In genomic region chr20:53592501-53593465, GRCh38 we compare ENCODE assay signal across 8 cellular contexts. TPM values are rescaled to one million over a fixed set of nuclear protein-coding genes. Genes with fewer than 3 reads are reported as not detected.
DNase-seq lines count a peak whose midpoint lies in the region; ATAC-seq and TF ChIP-seq lines count a peak whose summit lies in the region.
"Not testable (repeated sequence)": the region's sequence is repeated elsewhere in the genome, so short reads cannot be mapped to it uniquely, and the experiment has no call there.

No MANE protein-coding gene starts in this region.

- ATAC-seq in GM21619 (IDR thresholded peaks at IDR 0.05; ENCODE audit: unreplicated experiment): peak; percentile 30
- not testable (repeated sequence) for ATAC-seq in T-helper 17 cell
- ATAC-seq in stimulated activated memory B cell treated with anti-CD40 and anti-IgM and Interleukin-4, amounts not matched to agents 10 μg/mL and 1 μg/mL and 100 μg/mL, for 72 hours: peak; percentile 15

- H3K4me3 Mint-ChIP-seq in CD8-positive, alpha-beta memory T cell: peak overlapping the region; percentile 94 to 99 (median 98)
- H3K4me3 Mint-ChIP-seq in T-helper 17 cell: peak overlapping the region; percentile 92
- H3K4me3 Mint-ChIP-seq in activated naive CD8-positive, alpha-beta T cell treated with anti-CD3 and anti-CD28 coated beads for 36 hours: peak overlapping the region; percentile 91
- H3K4me3 Mint-ChIP-seq in stimulated activated memory B cell treated with anti-CD40 and anti-IgM and Interleukin-4, amounts not matched to agents 10 μg/mL and 1 μg/mL and 100 μg/mL, for 72 hours: peak overlapping the region; percentile 80

- peak overlapping the region; percentile 76 for H3K4me3 ChIP-seq in CD8-positive, alpha-beta memory T cell (ENCODE audit: low read length)
- peak overlapping the region; percentile 66 for H3K4me3 ChIP-seq in Jurkat, Clone E6-1 (ENCODE audit: low read length)
- peak overlapping the region; percentile 73 for H3K4me3 ChIP-seq in fibroblast of the aortic adventitia (ENCODE audit: low read depth, low read length)
- H3K4me3 ChIP-seq in mucosa of rectum (ENCODE audit: low read length in 2 of 2): peak overlapping the region; percentile 68 to 73

- H3K9me3 Mint-ChIP-seq in CD8-positive, alpha-beta memory T cell; activated naive CD8-positive, alpha-beta T cell treated with anti-CD3 and anti-CD28 coated beads for 36 hours; stimulated activated memory B cell treated with anti-CD40 and anti-IgM and Interleukin-4, amounts not matched to agents 10 μg/mL and 1 μg/mL and 100 μg/mL, for 72 hours: not testable (repeated sequence)

- not testable (repeated sequence) for TF ChIP-seq CTCF in fibroblast of the aortic adventitia (IDR thresholded peaks at IDR 0.05; ENCODE audit: insufficient read depth, low read length)

- POLR2A ChIA-PET in CD8-positive, alpha-beta memory T cell (lab: Charles Lee): interaction anchor here (0.6 to 3.1 kb wide), 9 partner anchors 10 to 272 kb away, joined by 3 to 21 read pairs (median 6); no protein-coding TSS in a partner anchor

- H3K27me3 Mint-ChIP-seq in CD8-positive, alpha-beta memory T cell; T-helper 17 cell; activated naive CD8-positive, alpha-beta T cell treated with anti-CD3 and anti-CD28 coated beads for 36 hours; stimulated activated memory B cell treated with anti-CD40 and anti-IgM and Interleukin-4, amounts not matched to agents 10 μg/mL and 1 μg/mL and 100 μg/mL, for 72 hours: not testable (repeated sequence)

- H3K36me3 ChIP-seq in CD8-positive, alpha-beta memory T cell (ENCODE audit: insufficient read depth, low read length); mucosa of rectum (ENCODE audit: control insufficient read depth in 2 of 2, insufficient read depth in 2 of 2, low read length in 2 of 2): not testable (repeated sequence)

- not testable (repeated sequence) for H3K27me3 ChIP-seq in CD8-positive, alpha-beta memory T cell (ENCODE audit: insufficient read depth, low read length, poor library complexity, severe bottlenecking); mucosa of rectum (ENCODE audit: control insufficient read depth in 2 of 2, insufficient read depth in 2 of 2, low read length in 2 of 2)

- H3K4me1 Mint-ChIP-seq in CD8-positive, alpha-beta memory T cell: peaks cover 43 to 67% (median 61%) of the 10 kb centered on the region in 3 donors
- H3K4me1 Mint-ChIP-seq in T-helper 17 cell: peaks cover 42% of the 10 kb centered on the region
- peaks cover 40% of the 10 kb centered on the region for H3K4me1 Mint-ChIP-seq in activated naive CD8-positive, alpha-beta T cell treated with anti-CD3 and anti-CD28 coated beads for 36 hours
- H3K4me1 Mint-ChIP-seq in stimulated activated memory B cell treated with anti-CD40 and anti-IgM and Interleukin-4, amounts not matched to agents 10 μg/mL and 1 μg/mL and 100 μg/mL, for 72 hours: peaks cover 31% of the 10 kb centered on the region

- peak overlapping the region; percentile 44 to 89 for H3K9ac ChIP-seq in mucosa of rectum (ENCODE audit: low read depth in 1 of 2, low read length in 2 of 2)

- peaks cover 18% of the 10 kb centered on the region for H3K4me1 ChIP-seq in CD8-positive, alpha-beta memory T cell (ENCODE audit: insufficient read depth, low read length)
- H3K4me1 ChIP-seq in mucosa of rectum (ENCODE audit: control insufficient read depth in 2 of 2, insufficient read depth in 2 of 2, low read length in 2 of 2): not testable (repeated sequence)

- CTCF ChIA-PET in CD8-positive, alpha-beta memory T cell (lab: Charles Lee): interaction anchor here (1.3 to 2.0 kb wide), 4 partner anchors 10 to 325 kb away, joined by 3 to 8 read pairs (median 4); no protein-coding TSS in a partner anchor

- DNase-seq in CD8-positive, alpha-beta memory T cell: peak; percentile 49 to 78 (median 57)
- DNase-seq in Jurkat, Clone E6-1 (ENCODE audit: low read depth, low spot score): not testable (repeated sequence)
- DNase-seq in T-helper 17 cell (peak in 2 of 3 donors; percentile 38 to 40), fibroblast of the aortic adventitia (ENCODE audit: low read depth) (peak; percentile 78)
- peak; percentile 77 for DNase-seq in activated naive CD8-positive, alpha-beta T cell treated with anti-CD3 and anti-CD28 coated beads for 36 hours

- H3K27ac Mint-ChIP-seq in CD8-positive, alpha-beta memory T cell: peak overlapping the region; percentile 96 to 99 (median 98)
- H3K27ac Mint-ChIP-seq in T-helper 17 cell: peak overlapping the region; percentile 99
- peak overlapping the region; percentile 99 for H3K27ac Mint-ChIP-seq in activated naive CD8-positive, alpha-beta T cell treated with anti-CD3 and anti-CD28 coated beads for 36 hours
- peak overlapping the region; percentile 85 for H3K27ac Mint-ChIP-seq in stimulated activated memory B cell treated with anti-CD40 and anti-IgM and Interleukin-4, amounts not matched to agents 10 μg/mL and 1 μg/mL and 100 μg/mL, for 72 hours

- peaks cover 0 to 18% (median 3%) of the 10 kb centered on the region in 3 donors for H3K36me3 Mint-ChIP-seq in CD8-positive, alpha-beta memory T cell
- H3K36me3 Mint-ChIP-seq in T-helper 17 cell (ENCODE audit: low read depth); stimulated activated memory B cell treated with anti-CD40 and anti-IgM and Interleukin-4, amounts not matched to agents 10 μg/mL and 1 μg/mL and 100 μg/mL, for 72 hours: not testable (repeated sequence)
- peaks cover 19% of the 10 kb centered on the region for H3K36me3 Mint-ChIP-seq in activated naive CD8-positive, alpha-beta T cell treated with anti-CD3 and anti-CD28 coated beads for 36 hours

- peak overlapping the region; percentile 76 for H3K27ac ChIP-seq in CD8-positive, alpha-beta memory T cell (ENCODE audit: low read depth, low read length)
- peak overlapping the region; percentile 97 to 98 for H3K27ac ChIP-seq in mucosa of rectum (ENCODE audit: low read depth in 2 of 2, low read length in 2 of 2)

- H3K9me3 ChIP-seq in CD8-positive, alpha-beta memory T cell (ENCODE audit: low read length); T-helper 17 cell (ENCODE audit: control insufficient read depth, low read length, poor library complexity, severe bottlenecking); mucosa of rectum (ENCODE audit: control insufficient read depth in 2 of 2, low read length in 2 of 2): not testable (repeated sequence)

RNA-seq across cellular contexts. Expression of gene ZNF217, which starts 0.9 kb away (rescaled TPM):
- 10 to 100 TPM; 52.5 to 54.3 TPM for total RNA-seq in CD8-positive, alpha-beta memory T cell
- polyA plus RNA-seq in CD8-positive, alpha-beta memory T cell: 24.0 TPM
- 20.9 TPM for polyA plus RNA-seq in Jurkat, Clone E6-1 (2012; ENCODE audit: insufficient read depth, insufficient read length)
- total RNA-seq in T-helper 17 cell: 10 to 100 TPM; 70.4 to 72.8 TPM
- 10 to 100 TPM; 55.6 to 59.0 TPM for total RNA-seq in activated naive CD8-positive, alpha-beta T cell treated with anti-CD3 and anti-CD28 coated beads for 36 hours
- total RNA-seq in fibroblast of the aortic adventitia (ENCODE audit: low replicate concordance): 15.8 and 32.3 TPM in 2 replicates
